Comparison of ENCODE assay signal across 9 cellular contexts in the genomic region with DNA sequence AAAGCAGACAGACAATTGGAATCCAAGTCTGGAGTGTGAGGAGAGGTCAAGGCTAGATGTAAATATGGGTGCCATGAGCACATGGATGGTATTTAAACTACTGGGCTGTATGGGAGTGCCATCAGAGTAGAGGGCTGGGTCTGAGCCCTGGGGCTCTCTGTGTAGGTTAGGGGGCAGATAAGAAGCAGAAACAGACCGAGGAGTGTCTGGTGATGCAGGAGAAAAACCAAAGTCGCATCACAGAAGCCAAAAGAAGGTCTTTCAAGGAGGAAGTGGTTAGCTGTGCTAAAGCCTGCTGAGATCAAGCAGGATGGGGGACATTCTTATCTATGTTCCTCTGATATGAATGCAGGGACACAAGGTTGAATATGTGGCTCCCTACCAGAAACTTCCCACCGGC. TPM values are rescaled to one million over a fixed set of nuclear protein-coding genes. Genes with fewer than 3 reads are reported as not detected.
A peak's percentile ranks its signal among the peaks of the same experiment; 100 is the strongest.
DNase-seq lines count a peak whose midpoint lies in the region; ATAC-seq and TF ChIP-seq lines count a peak whose summit lies in the region.
"Had no signal": no experiment of that assay in that cellular context is flagged by ENCODE, and none has a peak within 500 bp of the region (broad histone marks: within the 10 kb centered on the region; RNA-seq: fewer than 3 reads in every experiment).

No MANE protein-coding gene starts in this region.

- H3K27ac Mint-ChIP-seq in T-cell (peak overlapping the region; percentile 96), endothelial cell (ENCODE audit: unreplicated experiment) (no peak overlapping the region)

- no peak overlapping the region for H3K4me3 ChIP-seq in GM12865 (ENCODE audit: low read depth, low read length)

- H3K9me3 Mint-ChIP-seq in T-cell (no peaks in the 10 kb centered on the region), endothelial cell (ENCODE audit: unreplicated experiment) (no peaks in the 10 kb centered on the region)

- CTCF ChIA-PET in T-cell (lab: Charles Lee), result no interaction called here

- H3K4me1 Mint-ChIP-seq in T-cell (peaks cover 21 to 28% (median 24%) of the 10 kb centered on the region in 3 donors), endothelial cell (ENCODE audit: unreplicated experiment) (peaks cover 21% of the 10 kb centered on the region)

- peak overlapping the region; percentile 89 for H3K27ac ChIP-seq in 22Rv1
- H3K27ac ChIP-seq: WERI-Rb-1 had no signal

- DNase-seq in GM12865 (ENCODE audit: low read depth), result peak; percentile 67
- peak in 33 of 34 experiments; percentile 33 to 81 (median 63) for DNase-seq in T-cell
- no peak for DNase-seq in endothelial cell (ENCODE audit: low spot score)
- no peak for DNase-seq in NCI-H1105 treated with DMSO at 0.1 percent for 48 hours (lab: John Stamatoyannopoulos, UW)

- peaks cover 18% of the 10 kb centered on the region for H3K36me3 Mint-ChIP-seq in T-cell
- peaks cover 16% of the 10 kb centered on the region for H3K36me3 Mint-ChIP-seq in endothelial cell (ENCODE audit: low read depth, unreplicated experiment)

- peak; percentile 35 to 59 (median 49) for ATAC-seq in T-cell (replicated peaks in 1 of 4)
- no peak for ATAC-seq in HG02870 (IDR thresholded peaks at IDR 0.05; ENCODE audit: unreplicated experiment)
- ATAC-seq in HG03439 (IDR thresholded peaks at IDR 0.05; ENCODE audit: unreplicated experiment), result no peak
- no peak for ATAC-seq in GM21526 (IDR thresholded peaks at IDR 0.05; ENCODE audit: low FRiP score, unreplicated experiment)

- H3K4me3 Mint-ChIP-seq in T-cell (peak overlapping the region; percentile 71 to 77 (median 75)), endothelial cell (ENCODE audit: unreplicated experiment) (peak overlapping the region; percentile 91)

- POLR2A ChIA-PET in T-cell (lab: Charles Lee), result interaction anchor here (0.6 kb wide), 3 partner anchors 12 to 191 kb away, joined by 3 to 5 read pairs (median 4); no protein-coding TSS in a partner anchor

- no peaks in the 10 kb centered on the region for H3K27me3 Mint-ChIP-seq in T-cell
- peaks cover 8% of the 10 kb centered on the region for H3K27me3 Mint-ChIP-seq in endothelial cell (ENCODE audit: unreplicated experiment)

- TF ChIP-seq CTCF in 22Rv1 (IDR thresholded peaks at IDR 0.05), result no peak
- no peak for TF ChIP-seq CTCF in GM12865 (IDR thresholded peaks at IDR 0.05; ENCODE audit: insufficient read depth, low read depth, low read length, missing control alignments)
- TF ChIP-seq CTCF in endothelial cell (IDR thresholded peaks at IDR 0.05; ENCODE audit: unreplicated experiment), result no peak

RNA-seq across cellular contexts. Expression of a gene that starts 1.9 kb away (rescaled TPM):
- total RNA-seq in T-cell, result 10 to 100 TPM; 54.9 to 94.7 (median 67.6) TPM
- total RNA-seq in endothelial cell (ENCODE audit: unreplicated experiment), result 18.8 TPM

RNA-seq across cellular contexts. Expression of a gene that starts 2.9 kb away (rescaled TPM):
- total RNA-seq in T-cell (under 1 TPM; 0.28 to 0.88 (median 0.85) TPM), endothelial cell (ENCODE audit: unreplicated experiment) (47.8 TPM)

RNA-seq across cellular contexts. Expression of a gene that starts 7.3 kb away (rescaled TPM):
- 10 to 100 TPM; 31.2 to 75.7 (median 53.4) TPM for total RNA-seq in T-cell
- total RNA-seq in endothelial cell (ENCODE audit: unreplicated experiment), result 34.4 TPM

Comparison
In these comparisons a context has a peak if more than half of its experiments do, and no peak if none do; other contexts are left out.
1. DNase-seq: peak in GM12865 (single experiment) and T-cell (33 of 34); none in endothelial cell (single experiment) and NCI-H1105 treated with DMSO at 0.1 percent for 48 hours (single experiment).
2. ATAC-seq: peak in T-cell (4 of 4); none in HG02870 (single experiment), HG03439 (single experiment) and GM21526 (single experiment).
3. RNA of a gene that starts 2.9 kb away (total RNA-seq): 47.8 TPM in endothelial cell (single experiment); 0.28 to 0.88 TPM in T-cell; every median in the first group is over 10 times any median in the second.